1 cellular context compared by ENCODE assay signal in the genomic region with DNA sequence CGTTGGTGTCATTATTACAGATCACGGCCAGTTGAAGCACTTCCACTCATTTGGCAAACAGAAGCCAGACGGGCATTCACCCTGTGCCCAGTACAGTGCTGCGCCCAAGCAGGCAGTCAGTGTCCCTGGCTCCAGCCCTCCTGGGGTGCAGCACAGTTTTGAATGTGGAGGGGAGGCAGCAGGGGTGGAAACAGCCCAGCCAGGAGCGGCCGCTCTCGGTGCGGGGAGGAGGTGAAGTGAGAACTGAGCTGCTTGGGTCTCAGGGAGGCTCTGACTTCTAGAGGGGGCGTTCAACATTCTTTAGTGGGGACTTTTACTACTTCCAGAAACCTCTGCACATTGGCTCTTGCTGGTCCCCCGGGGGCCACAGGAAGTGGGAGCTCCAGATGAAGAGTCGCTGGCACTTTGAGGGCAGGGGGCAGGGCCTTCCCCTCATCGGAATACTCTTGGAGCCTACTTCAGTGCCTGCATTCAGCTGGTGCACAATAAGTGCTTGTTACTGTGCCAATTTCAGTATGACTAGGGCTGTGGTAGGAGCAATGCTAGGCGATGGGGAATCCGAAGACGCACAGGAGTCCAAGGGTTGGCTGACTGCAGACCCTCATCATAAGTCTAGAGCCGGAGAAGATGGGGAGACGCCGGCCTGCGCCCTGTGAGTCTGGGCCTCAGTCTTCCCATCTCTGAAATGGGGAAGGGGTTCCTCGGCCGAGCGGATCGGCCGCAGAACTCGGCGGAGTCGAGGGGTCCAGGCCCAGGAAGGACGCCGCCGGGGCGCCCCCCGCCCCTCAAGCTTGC.
TF ChIP-seq lines count a peak whose summit lies in the region.

No MANE protein-coding gene starts in this region.

TF ChIP-seq in GM12878, 131 proteins besides CTCF, POLR2A, EP300 and RAD21 (continued from another document):
- TF ChIP-seq, protein P1, sequence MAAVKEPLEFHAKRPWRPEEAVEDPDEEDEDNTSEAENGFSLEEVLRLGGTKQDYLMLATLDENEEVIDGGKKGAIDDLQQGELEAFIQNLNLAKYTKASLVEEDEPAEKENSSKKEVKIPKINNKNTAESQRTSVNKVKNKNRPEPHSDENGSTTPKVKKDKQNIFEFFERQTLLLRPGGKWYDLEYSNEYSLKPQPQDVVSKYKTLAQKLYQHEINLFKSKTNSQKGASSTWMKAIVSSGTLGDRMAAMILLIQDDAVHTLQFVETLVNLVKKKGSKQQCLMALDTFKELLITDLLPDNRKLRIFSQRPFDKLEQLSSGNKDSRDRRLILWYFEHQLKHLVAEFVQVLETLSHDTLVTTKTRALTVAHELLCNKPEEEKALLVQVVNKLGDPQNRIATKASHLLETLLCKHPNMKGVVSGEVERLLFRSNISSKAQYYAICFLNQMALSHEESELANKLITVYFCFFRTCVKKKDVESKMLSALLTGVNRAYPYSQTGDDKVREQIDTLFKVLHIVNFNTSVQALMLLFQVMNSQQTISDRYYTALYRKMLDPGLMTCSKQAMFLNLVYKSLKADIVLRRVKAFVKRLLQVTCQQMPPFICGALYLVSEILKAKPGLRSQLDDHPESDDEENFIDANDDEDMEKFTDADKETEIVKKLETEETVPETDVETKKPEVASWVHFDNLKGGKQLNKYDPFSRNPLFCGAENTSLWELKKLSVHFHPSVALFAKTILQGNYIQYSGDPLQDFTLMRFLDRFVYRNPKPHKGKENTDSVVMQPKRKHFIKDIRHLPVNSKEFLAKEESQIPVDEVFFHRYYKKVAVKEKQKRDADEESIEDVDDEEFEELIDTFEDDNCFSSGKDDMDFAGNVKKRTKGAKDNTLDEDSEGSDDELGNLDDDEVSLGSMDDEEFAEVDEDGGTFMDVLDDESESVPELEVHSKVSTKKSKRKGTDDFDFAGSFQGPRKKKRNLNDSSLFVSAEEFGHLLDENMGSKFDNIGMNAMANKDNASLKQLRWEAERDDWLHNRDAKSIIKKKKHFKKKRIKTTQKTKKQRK (IDR thresholded peaks at IDR 0.05; ENCODE audit: low read depth, low read length), result no peak
- TF ChIP-seq SREBF2 (IDR thresholded peaks at IDR 0.05; ENCODE audit: low read length) (no peak), ZNF24 (IDR thresholded peaks at IDR 0.05) (no peak), ZBED1 (IDR thresholded peaks at IDR 0.05; ENCODE audit: borderline replicate concordance) (no peak), RELA (IDR thresholded peaks at IDR 0.05; ENCODE audit: borderline replicate concordance, partially characterized antibody) (peak; percentile 22), PAX8 (IDR thresholded peaks at IDR 0.05) (no peak), SMARCA5 (IDR thresholded peaks at IDR 0.05) (peak; percentile 97), NR2C2 (IDR thresholded peaks at IDR 0.05; ENCODE audit: borderline replicate concordance, control insufficient read depth, insufficient read length, low read depth) (no peak), ZNF217 (IDR thresholded peaks at IDR 0.05) (peak; percentile 96), MEF2B (IDR thresholded peaks at IDR 0.05; ENCODE audit: partially characterized antibody, poor library complexity, severe bottlenecking) (peak; percentile 41), ATF7 (IDR thresholded peaks at IDR 0.05; ENCODE audit: low read depth) (no peak), NFYA (IDR thresholded peaks at IDR 0.05; ENCODE audit: borderline replicate concordance, low read depth, low read length) (no peak), FOXM1 (IDR thresholded peaks at IDR 0.05; ENCODE audit: low read depth, low read length) (no peak), ESRRA (IDR thresholded peaks at IDR 0.05; ENCODE audit: low read length) (no peak), MYB (IDR thresholded peaks at IDR 0.05; ENCODE audit: borderline replicate concordance, low read depth, low read length) (no peak), CBX5 (IDR thresholded peaks at IDR 0.05; ENCODE audit: low read depth) (no peak), TARDBP (IDR thresholded peaks at IDR 0.05; ENCODE audit: borderline replicate concordance) (no peak), BMI1 (IDR thresholded peaks at IDR 0.05; ENCODE audit: borderline replicate concordance) (no peak), BACH1 (IDR thresholded peaks at IDR 0.05; ENCODE audit: borderline replicate concordance) (no peak)
- TF ChIP-seq, protein P2, sequence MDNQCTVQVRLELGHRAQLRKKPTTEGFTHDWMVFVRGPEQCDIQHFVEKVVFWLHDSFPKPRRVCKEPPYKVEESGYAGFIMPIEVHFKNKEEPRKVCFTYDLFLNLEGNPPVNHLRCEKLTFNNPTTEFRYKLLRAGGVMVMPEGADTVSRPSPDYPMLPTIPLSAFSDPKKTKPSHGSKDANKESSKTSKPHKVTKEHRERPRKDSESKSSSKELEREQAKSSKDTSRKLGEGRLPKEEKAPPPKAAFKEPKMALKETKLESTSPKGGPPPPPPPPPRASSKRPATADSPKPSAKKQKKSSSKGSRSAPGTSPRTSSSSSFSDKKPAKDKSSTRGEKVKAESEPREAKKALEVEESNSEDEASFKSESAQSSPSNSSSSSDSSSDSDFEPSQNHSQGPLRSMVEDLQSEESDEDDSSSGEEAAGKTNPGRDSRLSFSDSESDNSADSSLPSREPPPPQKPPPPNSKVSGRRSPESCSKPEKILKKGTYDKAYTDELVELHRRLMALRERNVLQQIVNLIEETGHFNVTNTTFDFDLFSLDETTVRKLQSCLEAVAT (IDR thresholded peaks at IDR 0.05), result peak; percentile 21; the same call in 1 of the 2 replicates
- TF ChIP-seq, protein P3, sequence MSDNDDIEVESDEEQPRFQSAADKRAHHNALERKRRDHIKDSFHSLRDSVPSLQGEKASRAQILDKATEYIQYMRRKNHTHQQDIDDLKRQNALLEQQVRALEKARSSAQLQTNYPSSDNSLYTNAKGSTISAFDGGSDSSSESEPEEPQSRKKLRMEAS (IDR thresholded peaks at IDR 0.05; ENCODE audit: low read depth, low read length), result no peak
- TF ChIP-seq, protein P4, sequence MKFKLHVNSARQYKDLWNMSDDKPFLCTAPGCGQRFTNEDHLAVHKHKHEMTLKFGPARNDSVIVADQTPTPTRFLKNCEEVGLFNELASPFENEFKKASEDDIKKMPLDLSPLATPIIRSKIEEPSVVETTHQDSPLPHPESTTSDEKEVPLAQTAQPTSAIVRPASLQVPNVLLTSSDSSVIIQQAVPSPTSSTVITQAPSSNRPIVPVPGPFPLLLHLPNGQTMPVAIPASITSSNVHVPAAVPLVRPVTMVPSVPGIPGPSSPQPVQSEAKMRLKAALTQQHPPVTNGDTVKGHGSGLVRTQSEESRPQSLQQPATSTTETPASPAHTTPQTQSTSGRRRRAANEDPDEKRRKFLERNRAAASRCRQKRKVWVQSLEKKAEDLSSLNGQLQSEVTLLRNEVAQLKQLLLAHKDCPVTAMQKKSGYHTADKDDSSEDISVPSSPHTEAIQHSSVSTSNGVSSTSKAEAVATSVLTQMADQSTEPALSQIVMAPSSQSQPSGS (IDR thresholded peaks at IDR 0.05; ENCODE audit: low read length), result no peak
- TF ChIP-seq, protein P5, sequence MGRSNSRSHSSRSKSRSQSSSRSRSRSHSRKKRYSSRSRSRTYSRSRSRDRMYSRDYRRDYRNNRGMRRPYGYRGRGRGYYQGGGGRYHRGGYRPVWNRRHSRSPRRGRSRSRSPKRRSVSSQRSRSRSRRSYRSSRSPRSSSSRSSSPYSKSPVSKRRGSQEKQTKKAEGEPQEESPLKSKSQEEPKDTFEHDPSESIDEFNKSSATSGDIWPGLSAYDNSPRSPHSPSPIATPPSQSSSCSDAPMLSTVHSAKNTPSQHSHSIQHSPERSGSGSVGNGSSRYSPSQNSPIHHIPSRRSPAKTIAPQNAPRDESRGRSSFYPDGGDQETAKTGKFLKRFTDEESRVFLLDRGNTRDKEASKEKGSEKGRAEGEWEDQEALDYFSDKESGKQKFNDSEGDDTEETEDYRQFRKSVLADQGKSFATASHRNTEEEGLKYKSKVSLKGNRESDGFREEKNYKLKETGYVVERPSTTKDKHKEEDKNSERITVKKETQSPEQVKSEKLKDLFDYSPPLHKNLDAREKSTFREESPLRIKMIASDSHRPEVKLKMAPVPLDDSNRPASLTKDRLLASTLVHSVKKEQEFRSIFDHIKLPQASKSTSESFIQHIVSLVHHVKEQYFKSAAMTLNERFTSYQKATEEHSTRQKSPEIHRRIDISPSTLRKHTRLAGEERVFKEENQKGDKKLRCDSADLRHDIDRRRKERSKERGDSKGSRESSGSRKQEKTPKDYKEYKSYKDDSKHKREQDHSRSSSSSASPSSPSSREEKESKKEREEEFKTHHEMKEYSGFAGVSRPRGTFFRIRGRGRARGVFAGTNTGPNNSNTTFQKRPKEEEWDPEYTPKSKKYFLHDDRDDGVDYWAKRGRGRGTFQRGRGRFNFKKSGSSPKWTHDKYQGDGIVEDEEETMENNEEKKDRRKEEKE (IDR thresholded peaks at IDR 0.05), result no peak
- TF ChIP-seq, protein P6, sequence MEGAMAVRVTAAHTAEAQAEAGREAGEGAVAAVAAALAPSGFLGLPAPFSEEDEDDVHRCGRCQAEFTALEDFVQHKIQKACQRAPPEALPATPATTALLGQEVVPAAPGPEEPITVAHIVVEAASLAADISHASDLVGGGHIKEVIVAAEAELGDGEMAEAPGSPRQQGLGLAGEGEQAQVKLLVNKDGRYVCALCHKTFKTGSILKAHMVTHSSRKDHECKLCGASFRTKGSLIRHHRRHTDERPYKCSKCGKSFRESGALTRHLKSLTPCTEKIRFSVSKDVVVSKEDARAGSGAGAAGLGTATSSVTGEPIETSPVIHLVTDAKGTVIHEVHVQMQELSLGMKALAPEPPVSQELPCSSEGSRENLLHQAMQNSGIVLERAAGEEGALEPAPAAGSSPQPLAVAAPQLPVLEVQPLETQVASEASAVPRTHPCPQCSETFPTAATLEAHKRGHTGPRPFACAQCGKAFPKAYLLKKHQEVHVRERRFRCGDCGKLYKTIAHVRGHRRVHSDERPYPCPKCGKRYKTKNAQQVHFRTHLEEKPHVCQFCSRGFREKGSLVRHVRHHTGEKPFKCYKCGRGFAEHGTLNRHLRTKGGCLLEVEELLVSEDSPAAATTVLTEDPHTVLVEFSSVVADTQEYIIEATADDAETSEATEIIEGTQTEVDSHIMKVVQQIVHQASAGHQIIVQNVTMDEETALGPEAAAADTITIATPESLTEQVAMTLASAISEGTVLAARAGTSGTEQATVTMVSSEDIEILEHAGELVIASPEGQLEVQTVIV (IDR thresholded peaks at IDR 0.05; ENCODE audit: borderline replicate concordance, partially characterized antibody), result no peak
- TF ChIP-seq, protein P7, sequence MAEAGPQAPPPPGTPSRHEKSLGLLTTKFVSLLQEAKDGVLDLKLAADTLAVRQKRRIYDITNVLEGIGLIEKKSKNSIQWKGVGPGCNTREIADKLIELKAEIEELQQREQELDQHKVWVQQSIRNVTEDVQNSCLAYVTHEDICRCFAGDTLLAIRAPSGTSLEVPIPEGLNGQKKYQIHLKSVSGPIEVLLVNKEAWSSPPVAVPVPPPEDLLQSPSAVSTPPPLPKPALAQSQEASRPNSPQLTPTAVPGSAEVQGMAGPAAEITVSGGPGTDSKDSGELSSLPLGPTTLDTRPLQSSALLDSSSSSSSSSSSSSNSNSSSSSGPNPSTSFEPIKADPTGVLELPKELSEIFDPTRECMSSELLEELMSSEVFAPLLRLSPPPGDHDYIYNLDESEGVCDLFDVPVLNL (IDR thresholded peaks at IDR 0.05; ENCODE audit: low read depth, low read length), result no peak
- TF ChIP-seq, protein P8, sequence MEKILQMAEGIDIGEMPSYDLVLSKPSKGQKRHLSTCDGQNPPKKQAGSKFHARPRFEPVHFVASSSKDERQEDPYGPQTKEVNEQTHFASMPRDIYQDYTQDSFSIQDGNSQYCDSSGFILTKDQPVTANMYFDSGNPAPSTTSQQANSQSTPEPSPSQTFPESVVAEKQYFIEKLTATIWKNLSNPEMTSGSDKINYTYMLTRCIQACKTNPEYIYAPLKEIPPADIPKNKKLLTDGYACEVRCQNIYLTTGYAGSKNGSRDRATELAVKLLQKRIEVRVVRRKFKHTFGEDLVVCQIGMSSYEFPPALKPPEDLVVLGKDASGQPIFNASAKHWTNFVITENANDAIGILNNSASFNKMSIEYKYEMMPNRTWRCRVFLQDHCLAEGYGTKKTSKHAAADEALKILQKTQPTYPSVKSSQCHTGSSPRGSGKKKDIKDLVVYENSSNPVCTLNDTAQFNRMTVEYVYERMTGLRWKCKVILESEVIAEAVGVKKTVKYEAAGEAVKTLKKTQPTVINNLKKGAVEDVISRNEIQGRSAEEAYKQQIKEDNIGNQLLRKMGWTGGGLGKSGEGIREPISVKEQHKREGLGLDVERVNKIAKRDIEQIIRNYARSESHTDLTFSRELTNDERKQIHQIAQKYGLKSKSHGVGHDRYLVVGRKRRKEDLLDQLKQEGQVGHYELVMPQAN (conservative IDR thresholded peaks at IDR 0.05), result peak; percentile 54
TF ChIP-seq in GM12878: peak in this region for 24.
